In the genomic region with DNA sequence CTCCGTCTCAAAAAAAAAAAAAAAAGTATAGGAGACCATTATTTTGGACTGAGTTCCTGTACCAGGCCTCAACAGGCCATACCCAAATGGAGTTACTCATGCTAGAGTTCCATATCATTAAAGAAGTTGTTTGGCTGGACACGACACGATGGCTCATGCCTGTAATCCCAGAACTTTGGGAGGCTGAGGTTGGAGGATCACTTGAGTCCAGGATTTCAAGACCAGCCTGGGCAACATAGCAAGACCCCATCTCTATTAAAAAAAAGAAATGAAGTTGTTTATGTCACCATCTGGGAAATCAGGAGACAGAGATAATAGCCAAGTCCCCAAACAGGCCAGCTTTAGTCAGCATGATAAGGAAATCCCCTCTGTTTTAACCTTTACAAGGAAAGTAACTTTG, we compare ENCODE assay signal across 26 cellular contexts.
"Had no signal": no experiment of that assay in that cellular context is flagged by ENCODE, and none has a peak within 500 bp of the region (broad histone marks: within the 10 kb centered on the region; RNA-seq: fewer than 3 reads in every experiment).

No MANE protein-coding gene starts in this region.

- H3K4me3 ChIP-seq: lower lobe of right lung, psoas muscle, skin epidermis, stomach, thoracic aorta, tibial artery, upper lobe of right lung had no signal

- ATAC-seq: left cardiac atrium; left lobe of liver; lower lobe of right lung; naive thymus-derived CD8-positive, alpha-beta T cell; psoas muscle; sciatic nerve; upper lobe of right lung had no signal

- H3K27ac ChIP-seq: lower lobe of right lung, neutrophil, parathyroid adenoma, psoas muscle, skin epidermis, stomach, thoracic aorta, tibial artery, upper lobe of right lung had no signal

- H3K4me3 Mint-ChIP-seq: naive thymus-derived CD8-positive, alpha-beta T cell; nephron; neural crest cell; stimulated activated naive B cell treated with anti-CD40 and anti-IgM and Interleukin-4, amounts not matched to agents 10 μg/mL and 1 μg/mL and 100 μg/mL, for 72 hours had no signal

- H3K36me3 ChIP-seq: thoracic aorta had no signal

- H3K9me3 Mint-ChIP-seq: naive thymus-derived CD8-positive, alpha-beta T cell; nephron; neural crest cell; stimulated activated naive B cell treated with anti-CD40 and anti-IgM and Interleukin-4, amounts not matched to agents 10 μg/mL and 1 μg/mL and 100 μg/mL, for 72 hours had no signal

- H3K27me3 ChIP-seq: neutrophil, stomach, tibial artery, upper lobe of right lung had no signal

- H3K27ac Mint-ChIP-seq: nephron had no signal

- DNase-seq: hippocampal formation; kidney glomerular epithelial cell; left cardiac atrium; lower lobe of right lung; mammary epithelial cell; mesenchymal stem cell; naive thymus-derived CD8-positive, alpha-beta T cell; occipital lobe; stimulated activated CD4-positive, alpha-beta T cell treated with anti-CD3 and anti-CD28 coated beads, Interleukin-12 subunit alpha, Interleukin-12 subunit beta, amount 100 ng/mL, for 4 hours; stimulated activated CD4-positive, alpha-beta T cell treated with anti-CD3 and anti-CD28 coated beads, Interleukin-15, amount 100 ng/mL, for 24 hours; stimulated activated CD4-positive, alpha-beta T cell treated with anti-CD3 and anti-CD28 coated beads, Interleukin-2, amount 100 ng/mL, for 24 hours; stimulated activated CD4-positive, alpha-beta T cell treated with anti-CD3 and anti-CD28 coated beads, Interleukin-4, amount 100 ng/mL, for 1 hour; stimulated activated naive B cell treated with anti-CD40 and anti-IgM and Interleukin-4, amounts not matched to agents 10 μg/mL and 1 μg/mL and 100 μg/mL, for 72 hours; stomach; trophoblast cell; upper lobe of right lung had no signal

- H3K9me3 ChIP-seq: lower lobe of right lung, neutrophil, psoas muscle, stomach, thoracic aorta, tibial artery, upper lobe of right lung had no signal

- H3K27me3 Mint-ChIP-seq: naive thymus-derived CD8-positive, alpha-beta T cell; stimulated activated naive B cell treated with anti-CD40 and anti-IgM and Interleukin-4, amounts not matched to agents 10 μg/mL and 1 μg/mL and 100 μg/mL, for 72 hours had no signal

- H3K4me1 ChIP-seq: parathyroid adenoma had no signal
